2 cellular contexts compared by ENCODE assay signal in genomic region chr2:166961933-166962332, GRCh38.
TF ChIP-seq lines count a peak whose summit lies in the region.

No MANE protein-coding gene starts in this region.

TF ChIP-seq in H1, 55 proteins besides CTCF, POLR2A, EP300 and RAD21 (continued from another document):
- TF ChIP-seq SUZ12 (IDR thresholded peaks at IDR 0.05; ENCODE audit: low read length) (no peak), CBX5 (IDR thresholded peaks at IDR 0.05; ENCODE audit: low read depth, low read length) (no peak), TEAD4 (IDR thresholded peaks at IDR 0.05; ENCODE audit: low read depth, low read length) (no peak), BCL11A (IDR thresholded peaks at IDR 0.05; ENCODE audit: low read depth in 2 of 2, low read length in 2 of 2) (no peak), ASH2L (IDR thresholded peaks at IDR 0.05; ENCODE audit: low read length) (no peak), CREB1 (IDR thresholded peaks at IDR 0.05) (no peak), POU5F1 (IDR thresholded peaks at IDR 0.05; ENCODE audit: low read depth, low read length) (no peak), SIRT6 (IDR thresholded peaks at IDR 0.05; ENCODE audit: low read length) (no peak), TAF7 (optimal IDR thresholded peaks at IDR 0.05; ENCODE audit: borderline replicate concordance, low read depth, low read length) (no peak), SP4 (IDR thresholded peaks at IDR 0.05; ENCODE audit: low read length) (no peak), NANOG (IDR thresholded peaks at IDR 0.05; ENCODE audit: insufficient read depth, low read depth, low read length, poor library complexity, severe bottlenecking) (no peak), EZH2 (IDR thresholded peaks at IDR 0.05; ENCODE audit: low read depth, low read length, severe bottlenecking) (no peak), NRF1 (IDR thresholded peaks at IDR 0.05; ENCODE audit: low read depth, low read length) (no peak), KDM1A (IDR thresholded peaks at IDR 0.05; ENCODE audit: borderline replicate concordance, low read length) (no peak), SIX5 (IDR thresholded peaks at IDR 0.05; ENCODE audit: low read depth, low read length) (no peak)
- TF ChIP-seq, protein P1, sequence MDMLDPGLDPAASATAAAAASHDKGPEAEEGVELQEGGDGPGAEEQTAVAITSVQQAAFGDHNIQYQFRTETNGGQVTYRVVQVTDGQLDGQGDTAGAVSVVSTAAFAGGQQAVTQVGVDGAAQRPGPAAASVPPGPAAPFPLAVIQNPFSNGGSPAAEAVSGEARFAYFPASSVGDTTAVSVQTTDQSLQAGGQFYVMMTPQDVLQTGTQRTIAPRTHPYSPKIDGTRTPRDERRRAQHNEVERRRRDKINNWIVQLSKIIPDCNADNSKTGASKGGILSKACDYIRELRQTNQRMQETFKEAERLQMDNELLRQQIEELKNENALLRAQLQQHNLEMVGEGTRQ (IDR thresholded peaks at IDR 0.05; ENCODE audit: low read length) = no peak

TF ChIP-seq in HEK293T, 16 proteins besides CTCF, POLR2A, EP300 and RAD21 (continued from another document):
- TF ChIP-seq ELF4 (IDR thresholded peaks at IDR 0.05) (no peak), SUZ12 (IDR thresholded peaks at IDR 0.05) (no peak), BHLHE40 (IDR thresholded peaks at IDR 0.05; ENCODE audit: borderline replicate concordance) (no peak), CTBP1 (IDR thresholded peaks at IDR 0.05; ENCODE audit: borderline replicate concordance) (no peak), LEF1 (IDR thresholded peaks at IDR 0.05; ENCODE audit: borderline replicate concordance) (no peak), ZNF384 (IDR thresholded peaks at IDR 0.05) (no peak), FOXK2 (IDR thresholded peaks at IDR 0.05) (no peak), NFRKB (IDR thresholded peaks at IDR 0.05) (no peak), L3MBTL2 (conservative IDR thresholded peaks at IDR 0.05) (no peak)
- TF ChIP-seq, protein P2, sequence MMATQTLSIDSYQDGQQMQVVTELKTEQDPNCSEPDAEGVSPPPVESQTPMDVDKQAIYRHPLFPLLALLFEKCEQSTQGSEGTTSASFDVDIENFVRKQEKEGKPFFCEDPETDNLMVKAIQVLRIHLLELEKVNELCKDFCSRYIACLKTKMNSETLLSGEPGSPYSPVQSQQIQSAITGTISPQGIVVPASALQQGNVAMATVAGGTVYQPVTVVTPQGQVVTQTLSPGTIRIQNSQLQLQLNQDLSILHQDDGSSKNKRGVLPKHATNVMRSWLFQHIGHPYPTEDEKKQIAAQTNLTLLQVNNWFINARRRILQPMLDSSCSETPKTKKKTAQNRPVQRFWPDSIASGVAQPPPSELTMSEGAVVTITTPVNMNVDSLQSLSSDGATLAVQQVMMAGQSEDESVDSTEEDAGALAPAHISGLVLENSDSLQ (IDR thresholded peaks at IDR 0.05) = no peak
